1 cellular context compared by ENCODE assay signal in the genomic region with DNA sequence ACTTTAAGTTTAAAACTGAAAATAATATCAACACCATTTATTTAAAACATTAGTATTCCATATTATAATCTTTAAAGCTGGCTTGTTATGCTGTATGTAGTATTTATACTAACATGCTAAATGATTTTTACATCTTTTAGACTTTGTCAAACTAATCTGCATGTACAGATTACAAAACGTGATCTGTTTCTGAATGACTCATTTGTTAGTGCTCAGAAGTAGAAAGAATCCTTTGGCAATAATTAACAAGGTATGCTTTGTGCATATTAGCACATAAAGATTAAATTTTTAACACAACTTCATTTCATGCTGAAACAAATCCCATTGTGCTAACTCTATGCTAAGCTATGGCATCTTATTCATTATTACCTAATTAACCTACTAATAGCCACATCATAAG.
TF ChIP-seq lines count a peak whose summit lies in the region.

No MANE protein-coding gene starts in this region.

TF ChIP-seq in GM12878, 131 proteins besides CTCF, POLR2A, EP300 and RAD21:
- TF ChIP-seq BHLHE40 (IDR thresholded peaks at IDR 0.05; ENCODE audit: borderline replicate concordance in 1 of 2, low read depth in 2 of 2, low read length in 1 of 2), result peak; percentile 78 to 82
- TF ChIP-seq DPF2 (IDR thresholded peaks at IDR 0.05), result no peak
TF ChIP-seq in GM12878: peak in this region for 1.
